ENCODE assay signal across 9 cellular contexts in the genomic region with DNA sequence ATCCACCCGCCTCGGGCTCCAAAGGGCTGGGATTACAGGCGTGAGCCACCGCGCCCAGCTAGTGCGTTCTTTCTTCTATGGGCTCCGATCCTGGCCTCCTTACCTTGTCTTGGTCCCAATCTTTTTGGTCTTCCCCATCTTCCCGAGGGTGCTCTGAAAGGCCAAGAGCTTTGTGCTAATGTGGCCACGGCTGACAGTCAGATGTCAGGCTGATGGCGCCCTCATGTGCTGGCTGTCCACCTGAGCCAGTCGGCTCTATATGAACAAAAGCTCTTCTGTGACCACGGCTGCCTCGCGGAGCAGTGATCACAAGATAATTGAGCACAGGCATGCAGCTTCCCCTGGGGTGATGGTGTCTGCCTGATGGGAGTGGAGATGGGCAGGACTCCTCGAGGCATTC. TPM values are rescaled to one million over a fixed set of nuclear protein-coding genes. Genes with fewer than 3 reads are reported as not detected.
A peak's percentile ranks its signal among the peaks of the same experiment; 100 is the strongest.
DNase-seq lines count a peak whose midpoint lies in the region; ATAC-seq, FAIRE-seq and TF ChIP-seq lines count a peak whose summit lies in the region.
"Had no signal": no experiment of that assay in that cellular context is flagged by ENCODE, and none has a peak within 500 bp of the region (broad histone marks: within the 10 kb centered on the region; RNA-seq: fewer than 3 reads in every experiment).

No MANE protein-coding gene starts in this region.

- H3K4me2 ChIP-seq in K562 (ENCODE audit: insufficient read depth, low read length) (peak overlapping the region; percentile 62), parathyroid adenoma (ENCODE audit: low read length) (no peak overlapping the region)

- in situ Hi-C loops in K562 (cut with MboI) = no loop called here

- H3K27me3 ChIP-seq in K562 (ENCODE audit: control insufficient read depth in 2 of 2, insufficient read depth in 2 of 2, low read length in 2 of 2) = peaks cover 35 to 60% of the 10 kb centered on the region in 2 experiments
- no peaks in the 10 kb centered on the region for H3K27me3 ChIP-seq in parathyroid adenoma (ENCODE audit: control insufficient read depth, insufficient read depth, low read length)

- H3K9ac ChIP-seq in K562 (ENCODE audit: insufficient read depth in 1 of 2, low read depth in 2 of 2, low read length in 2 of 2) (no peak overlapping the region), parathyroid adenoma (no peak overlapping the region)

- ATAC-seq in K562 = peak; percentile 75
- no peak for ATAC-seq in GM18867 (IDR thresholded peaks at IDR 0.05; ENCODE audit: unreplicated experiment)

- no peaks in the 10 kb centered on the region for H3K9me3 ChIP-seq in K562 (replicated peaks; ENCODE audit: control insufficient read depth, insufficient read depth, low read depth, low read length)
- no peaks in the 10 kb centered on the region for H3K9me3 ChIP-seq in parathyroid adenoma (ENCODE audit: control insufficient read depth, low read length)
- H3K9me3 ChIP-seq: HAP-1 had no signal

- 13% methylated on average over 15 of the region's 15 CpGs for WGBS in K562 (ENCODE audit: insufficient coverage, low coverage, missing lambda C conversion rate)

- TF ChIP-seq RAD21 in K562 (CRISPR knock-in tag; conservative IDR thresholded peaks at IDR 0.05 in 1 of 2, IDR thresholded peaks at IDR 0.05 in 1 of 2) = peak; percentile 62 to 83

- no TSS peak for BruUV-seq in K562 (replicated peaks; lab: Mats Ljungman, UMichigan)

- intact Hi-C loops in K562 (cut with micrococcal nuclease) = loop anchor here (5.0 kb wide), 2 partner anchors 122 to 292 kb away; no protein-coding TSS in a partner anchor

- H2AFZ ChIP-seq in K562 (ENCODE audit: low read depth, low read length) = peak overlapping the region; percentile 57
- H2AFZ ChIP-seq in parathyroid adenoma = peak overlapping the region; percentile 28

- POLR2A ChIA-PET in K562 (lab: Yijun Ruan, JAX) = interaction anchor here (0.8 to 1.8 kb wide), 6 partner anchors 8 to 381 kb away, joined by 3 to 5 read pairs (median 3); a partner anchor contains a TSS

- no peaks in the 10 kb centered on the region for H3K79me2 ChIP-seq in K562 (ENCODE audit: control insufficient read depth, insufficient read depth, low read length)
- H3K79me2 ChIP-seq in parathyroid adenoma = no peaks in the 10 kb centered on the region

- no peak for TF ChIP-seq EP300 in K562 (IDR thresholded peaks at IDR 0.05; ENCODE audit: low read length)

- CTCF ChIA-PET in K562 (lab: Yijun Ruan, JAX; ENCODE audit: low intra/inter-chr PET ratio) = interaction anchor here (0.6 to 1.2 kb wide), 7 partner anchors 25 to 786 kb away, joined by 3 read pairs; a partner anchor contains a TSS

- FAIRE-seq in K562 (lab: Jason Lieb, UNC) = peak; percentile 92

- peak; percentile 72 to 81 (median 78) for TF ChIP-seq CTCF in K562 (IDR thresholded peaks at IDR 0.05 in 2 of 3, conservative IDR thresholded peaks at IDR 0.05 in 1 of 3; ENCODE audit: insufficient read depth in 2 of 3, low read depth in 1 of 3, low read length in 3 of 3)
- TF ChIP-seq CTCF in parathyroid adenoma (IDR thresholded peaks at IDR 0.05) = no peak

- H3K36me3 ChIP-seq in K562 (ENCODE audit: control insufficient read depth, insufficient read depth, low read length) = no peaks in the 10 kb centered on the region
- no peaks in the 10 kb centered on the region for H3K36me3 ChIP-seq in parathyroid adenoma (ENCODE audit: control insufficient read depth, insufficient read depth, low read length)

- no peak overlapping the region for H3K4me3 ChIP-seq in K562
- H3K4me3 ChIP-seq in parathyroid adenoma (ENCODE audit: low read depth, low read length) = no peak overlapping the region
- H3K4me3 ChIP-seq: HAP-1 had no signal

- peaks cover 5 to 7% of the 10 kb centered on the region in 2 experiments; a peak in 3 of 5 replicates for H3K4me1 ChIP-seq in K562 (replicated peaks in 1 of 2; ENCODE audit: control insufficient read depth in 2 of 2, insufficient read depth in 2 of 2, low read length in 2 of 2)
- H3K4me1 ChIP-seq in parathyroid adenoma = no peaks in the 10 kb centered on the region

- H4K20me1 ChIP-seq in K562 (replicated peaks; ENCODE audit: control insufficient read depth, insufficient read depth, low read length) = peaks cover 6% of the 10 kb centered on the region; the same call in 1 of the 2 replicates

- no peak for TF ChIP-seq POLR2A in K562 (conservative IDR thresholded peaks at IDR 0.05)

- H3K27ac ChIP-seq in K562 (ENCODE audit: extremely low read depth, low read depth, low read length) (no peak overlapping the region), parathyroid adenoma (no peak overlapping the region)

- DNase-seq in NCI-H2029 (lab: John Stamatoyannopoulos, UW) = peak; percentile 1
- DNase-seq in NCI-H2029 treated with DMSO at 0.1 percent for 48 hours (lab: John Stamatoyannopoulos, UW) = no peak
- peak; percentile 23 for DNase-seq in MV-4-11 (lab: John Stamatoyannopoulos, UW)
- peak; percentile 42 to 77 (median 54) for DNase-seq in K562 (ENCODE audit: extremely low read depth in 1 of 4, low spot score in 3 of 4)
- no peak for DNase-seq in stimulated activated CD4-positive, alpha-beta T cell treated with anti-CD3 and anti-CD28 coated beads, Interleukin-4, amount 100 ng/mL, for 24 hours
- DNase-seq in activated effector memory CD4-positive, alpha-beta T cell treated with anti-CD3 and anti-CD28 coated beads, Interleukin-2, amount 50 U/mL, for 16 hours = no peak

- no peaks in the 10 kb centered on the region for H3K9me1 ChIP-seq in K562 (ENCODE audit: control insufficient read depth, insufficient read depth, low read length)

TF ChIP-seq in K562, 482 proteins besides CTCF, POLR2A, EP300 and RAD21 (continues in another document):
- TF ChIP-seq, protein P1, sequence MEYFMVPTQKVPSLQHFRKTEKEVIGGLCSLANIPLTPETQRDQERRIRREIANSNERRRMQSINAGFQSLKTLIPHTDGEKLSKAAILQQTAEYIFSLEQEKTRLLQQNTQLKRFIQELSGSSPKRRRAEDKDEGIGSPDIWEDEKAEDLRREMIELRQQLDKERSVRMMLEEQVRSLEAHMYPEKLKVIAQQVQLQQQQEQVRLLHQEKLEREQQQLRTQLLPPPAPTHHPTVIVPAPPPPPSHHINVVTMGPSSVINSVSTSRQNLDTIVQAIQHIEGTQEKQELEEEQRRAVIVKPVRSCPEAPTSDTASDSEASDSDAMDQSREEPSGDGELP (CRISPR knock-in tag; IDR thresholded peaks at IDR 0.05; ENCODE audit: borderline replicate concordance) = peak; percentile 76
- TF ChIP-seq SOX6 (IDR thresholded peaks at IDR 0.05) (peak; percentile 54; the same call in 1 of the 2 replicates), STAG1 (CRISPR knock-in tag; IDR thresholded peaks at IDR 0.05; ENCODE audit: borderline replicate concordance) (peak; percentile 89), MTA3 (IDR thresholded peaks at IDR 0.05; ENCODE audit: borderline replicate concordance) (peak; percentile 45; the same call in 1 of the 2 replicates), DDX20 (tag; IDR thresholded peaks at IDR 0.05; ENCODE audit: low read depth) (no peak), NR4A1 (CRISPR knock-in tag; IDR thresholded peaks at IDR 0.05) (0 out of 2 replicates have a peak, but pooled peaks have one; percentile 2), NR4A1 (tag; IDR thresholded peaks at IDR 0.05) (no peak), NCOA4 (IDR thresholded peaks at IDR 0.05; ENCODE audit: partially characterized antibody) (no peak), MEIS2 (IDR thresholded peaks at IDR 0.05; ENCODE audit: partially characterized antibody) (peak; percentile 19)

RNA-seq across cellular contexts. Expression of a gene that starts 11.0 kb away (rescaled TPM):
- total RNA-seq in K562 (2011; cell fraction: chromatin; rRNA removed; ENCODE audit: low replicate concordance) = 11.5 and 16.6 TPM in 2 replicates
- 3.7 and 4.3 TPM in 2 replicates for total RNA-seq in K562 (2011; cell fraction: nucleolus; rRNA removed)
- 7.0 and 11.6 TPM in 2 replicates for total RNA-seq in K562 (2011; cell fraction: nucleoplasm; rRNA removed)
- total RNA-seq in K562 (2014; rRNA removed) = 3.1 and 3.7 TPM in 2 replicates
- 5.2 TPM in 2 replicates for total RNA-seq in K562 (2014; rRNA removed; fragmentation: Illumina TruSeq; extraction: Trizol)
- 5.5 and 6.8 TPM in 2 replicates for total RNA-seq in K562 (2015; rRNA removed; fragmentation: Illumina TruSeq; extraction: Trizol)
- 5.2 and 5.5 TPM in 2 replicates for total RNA-seq in K562 (2021)
- polyA plus RNA-seq in K562 (2011; rRNA removed) = 10.5 and 10.8 TPM in 2 replicates
- 4.5 and 8.6 TPM in 2 replicates for polyA plus RNA-seq in K562 (2011; cell fraction: cytosol; rRNA removed)
- polyA plus RNA-seq in K562 (2011; cell fraction: nucleus; rRNA removed) = 10.3 and 13.9 TPM in 2 replicates
- 4.9 and 7.6 TPM in 2 replicates for polyA plus RNA-seq in K562 (2012)
- polyA plus RNA-seq in K562 (2014; fragmentation: Illumina TruSeq; extraction: Trizol) = 4.8 and 6.2 TPM in 2 replicates
- 1 to 10 TPM in 1 of 2 experiments, under 1 TPM in 1; 0.93 to 2.0 TPM for polyA plus RNA-seq in K562 (2014; fragmentation: Nextera tagmentation; extraction: Ambion mirVana)
- 4.3 and 5.6 TPM in 2 replicates for polyA plus RNA-seq in K562 (2014; rRNA removed)
- 17.9 and 25.5 TPM in 2 replicates for polyA minus RNA-seq in K562 (2011; rRNA and poly(A)+ RNA removed)
- polyA minus RNA-seq in K562 (2011; cell fraction: cytosol; rRNA and poly(A)+ RNA removed) = 5.7 and 7.6 TPM in 2 replicates
- polyA minus RNA-seq in K562 (2011; cell fraction: nucleus; rRNA and poly(A)+ RNA removed) = 3.4 and 8.2 TPM in 2 replicates

RNA-seq across cellular contexts. Expression of a gene that starts 25.4 kb away (rescaled TPM):
- total RNA-seq in K562 (2011; cell fraction: chromatin; rRNA removed; ENCODE audit: low replicate concordance) = 0.60 TPM in 1 of 2 replicates, not detected in the other
- 0.39 and 0.67 TPM in 2 replicates for total RNA-seq in K562 (2011; cell fraction: nucleolus; rRNA removed)
- 1.2 TPM in 1 of 2 replicates, not detected in the other for total RNA-seq in K562 (2011; cell fraction: nucleoplasm; rRNA removed)
- total RNA-seq in K562 (2014; rRNA removed) = 0.05 TPM in 1 of 2 replicates, not detected in the other
- not detected in 2 replicates for total RNA-seq in K562 (2014; rRNA removed; fragmentation: Illumina TruSeq; extraction: Trizol)
- not detected in 2 replicates for total RNA-seq in K562 (2015; rRNA removed; fragmentation: Illumina TruSeq; extraction: Trizol)
- 0.07 and 0.13 TPM in 2 replicates for total RNA-seq in K562 (2021)
- 0.10 and 0.11 TPM in 2 replicates for polyA plus RNA-seq in K562 (2011; rRNA removed)
- polyA plus RNA-seq in K562 (2011; cell fraction: cytosol; rRNA removed) = 0.10 and 0.24 TPM in 2 replicates
- polyA plus RNA-seq in K562 (2011; cell fraction: nucleus; rRNA removed) = 0.41 and 0.91 TPM in 2 replicates
- not detected in 2 replicates for polyA plus RNA-seq in K562 (2012)
- polyA plus RNA-seq in K562 (2014; fragmentation: Illumina TruSeq; extraction: Trizol) = not detected in 2 replicates
- not detected for polyA plus RNA-seq in K562 (2014; fragmentation: Nextera tagmentation; extraction: Ambion mirVana)
- polyA plus RNA-seq in K562 (2014; rRNA removed) = 0.11 TPM in 1 of 2 replicates, not detected in the other
- 0.07 and 0.24 TPM in 2 replicates for polyA minus RNA-seq in K562 (2011; rRNA and poly(A)+ RNA removed)
- polyA minus RNA-seq in K562 (2011; cell fraction: cytosol; rRNA and poly(A)+ RNA removed) = not detected in 2 replicates
- polyA minus RNA-seq in K562 (2011; cell fraction: nucleus; rRNA and poly(A)+ RNA removed) = 0.11 TPM in 1 of 2 replicates, not detected in the other

Comparison
In these comparisons a context has a peak if more than half of its experiments do, and no peak if none do; other contexts are left out.
1. DNase-seq: peak in NCI-H2029 (single experiment), MV-4-11 (single experiment) and K562 (4 of 4); none in NCI-H2029 treated with DMSO at 0.1 percent for 48 hours (single experiment), stimulated activated CD4-positive, alpha-beta T cell treated with anti-CD3 and anti-CD28 coated beads, Interleukin-4, amount 100 ng/mL, for 24 hours (single experiment) and activated effector memory CD4-positive, alpha-beta T cell treated with anti-CD3 and anti-CD28 coated beads, Interleukin-2, amount 50 U/mL, for 16 hours (single experiment).